11 cellular contexts compared by ENCODE assay signal in genomic region chr16:28865722-28866453, GRCh38. TPM values are rescaled to one million over a fixed set of nuclear protein-coding genes. Genes with fewer than 3 reads are reported as not detected.
DNase-seq lines count a peak whose midpoint lies in the region; ATAC-seq and TF ChIP-seq lines count a peak whose summit lies in the region.
"Had no signal": no experiment of that assay in that cellular context is flagged by ENCODE, and none has a peak within 500 bp of the region (broad histone marks: within the 10 kb centered on the region; RNA-seq: fewer than 3 reads in every experiment).

No MANE protein-coding gene starts in this region.

- H3K27me3 Mint-ChIP-seq in activated CD4-positive, alpha-beta T cell treated with anti-CD3 and anti-CD28 coated beads, Interleukin-2, amount 10 ng/mL, durations not matched to agents 24 days and 14 days, result no peaks in the 10 kb centered on the region
- no peaks in the 10 kb centered on the region for H3K27me3 Mint-ChIP-seq in progenitor cell of endocrine pancreas
- H3K27me3 Mint-ChIP-seq: IgD-negative memory B cell, memory B cell had no signal

- no peak for DNase-seq in activated CD4-positive, alpha-beta T cell treated with anti-CD3 and anti-CD28 coated beads, Interleukin-2, amount 10 ng/mL, durations not matched to agents 24 days and 14 days
- no peak for DNase-seq in activated CD4-positive, alpha-beta T cell treated with anti-CD3 and anti-CD28 coated beads, Interleukin-2, amount 50 U/mL, for 1 hour
- peak; percentile 5 for DNase-seq in dedifferentiated amniotic fluid mesenchymal stem cell (ENCODE audit: extremely low spot score)
- no peak for DNase-seq in progenitor cell of endocrine pancreas (ENCODE audit: low spot score, unreplicated experiment)
- DNase-seq: activated T-cell treated with anti-CD3 and anti-CD28 coated beads for 4 hours, anterior cingulate cortex, SW 1271 had no signal

- no peak for TF ChIP-seq CTCF in progenitor cell of endocrine pancreas (IDR thresholded peaks at IDR 0.05; ENCODE audit: unreplicated experiment)

- peaks cover 22% of the 10 kb centered on the region for H3K4me1 Mint-ChIP-seq in activated CD4-positive, alpha-beta T cell treated with anti-CD3 and anti-CD28 coated beads, Interleukin-2, amount 10 ng/mL, durations not matched to agents 24 days and 14 days
- H3K4me1 Mint-ChIP-seq in progenitor cell of endocrine pancreas (ENCODE audit: low read depth), result peaks cover 12% of the 10 kb centered on the region

- no peaks in the 10 kb centered on the region for H3K9me3 Mint-ChIP-seq in activated CD4-positive, alpha-beta T cell treated with anti-CD3 and anti-CD28 coated beads, Interleukin-2, amount 10 ng/mL, durations not matched to agents 24 days and 14 days
- no peaks in the 10 kb centered on the region for H3K9me3 Mint-ChIP-seq in progenitor cell of endocrine pancreas (ENCODE audit: low read depth)
- H3K9me3 Mint-ChIP-seq: IgD-negative memory B cell, memory B cell had no signal

- peak overlapping the region; percentile 37 for H3K27ac Mint-ChIP-seq in activated CD4-positive, alpha-beta T cell treated with anti-CD3 and anti-CD28 coated beads, Interleukin-2, amount 10 ng/mL, durations not matched to agents 24 days and 14 days
- peak overlapping the region; percentile 60 for H3K27ac Mint-ChIP-seq in progenitor cell of endocrine pancreas
- H3K27ac Mint-ChIP-seq: memory B cell had no signal

- H3K4me3 Mint-ChIP-seq in activated CD4-positive, alpha-beta T cell treated with anti-CD3 and anti-CD28 coated beads, Interleukin-2, amount 10 ng/mL, durations not matched to agents 24 days and 14 days, result peak overlapping the region; percentile 35
- H3K4me3 Mint-ChIP-seq in progenitor cell of endocrine pancreas (ENCODE audit: low read depth), result no peak overlapping the region

- intact Hi-C loops in activated CD4-positive, alpha-beta T cell treated with anti-CD3 and anti-CD28 coated beads, Interleukin-2, amount 10 ng/mL, durations not matched to agents 24 days and 14 days (cut with micrococcal nuclease), result no loop called here

- ATAC-seq in HG02884 (IDR thresholded peaks at IDR 0.05; ENCODE audit: unreplicated experiment) (no peak), GM19463 (IDR thresholded peaks at IDR 0.05; ENCODE audit: unreplicated experiment) (no peak)

- peaks cover 32% of the 10 kb centered on the region for H3K36me3 Mint-ChIP-seq in activated CD4-positive, alpha-beta T cell treated with anti-CD3 and anti-CD28 coated beads, Interleukin-2, amount 10 ng/mL, durations not matched to agents 24 days and 14 days (ENCODE audit: low read depth)
- H3K36me3 Mint-ChIP-seq in progenitor cell of endocrine pancreas (ENCODE audit: insufficient read depth), result peaks cover 13% of the 10 kb centered on the region

RNA-seq across cellular contexts. Expression of gene SH2B1, which starts 2.2 kb away (rescaled TPM):
- 49.7 and 51.7 TPM in 2 replicates for total RNA-seq in activated CD4-positive, alpha-beta T cell treated with anti-CD3 and anti-CD28 coated beads, Interleukin-2, amount 10 ng/mL, durations not matched to agents 24 days and 14 days
- total RNA-seq in progenitor cell of endocrine pancreas, result 72.8 and 75.1 TPM in 2 replicates

RNA-seq across cellular contexts. Expression of gene ATP2A1, which starts 12.4 kb away (rescaled TPM):
- total RNA-seq in activated CD4-positive, alpha-beta T cell treated with anti-CD3 and anti-CD28 coated beads, Interleukin-2, amount 10 ng/mL, durations not matched to agents 24 days and 14 days, result 1.8 and 2.4 TPM in 2 replicates
- total RNA-seq in progenitor cell of endocrine pancreas, result 2.7 and 3.0 TPM in 2 replicates

RNA-seq across cellular contexts. Expression of gene TUFM, which starts 19.7 kb away (rescaled TPM):
- 276 and 279 TPM in 2 replicates for total RNA-seq in activated CD4-positive, alpha-beta T cell treated with anti-CD3 and anti-CD28 coated beads, Interleukin-2, amount 10 ng/mL, durations not matched to agents 24 days and 14 days
- 158 and 168 TPM in 2 replicates for total RNA-seq in progenitor cell of endocrine pancreas

RNA-seq across cellular contexts. Expression of gene ATXN2L, which starts 43.1 kb away (rescaled TPM):
- total RNA-seq in activated CD4-positive, alpha-beta T cell treated with anti-CD3 and anti-CD28 coated beads, Interleukin-2, amount 10 ng/mL, durations not matched to agents 24 days and 14 days, result 299 and 321 TPM in 2 replicates
- total RNA-seq in progenitor cell of endocrine pancreas, result 248 and 256 TPM in 2 replicates

RNA-seq across cellular contexts. Expression of gene RABEP2, which starts 59.1 kb away (rescaled TPM):
- 20.5 and 23.7 TPM in 2 replicates for total RNA-seq in activated CD4-positive, alpha-beta T cell treated with anti-CD3 and anti-CD28 coated beads, Interleukin-2, amount 10 ng/mL, durations not matched to agents 24 days and 14 days
- total RNA-seq in progenitor cell of endocrine pancreas, result 33.3 and 34.9 TPM in 2 replicates
